13 cellular contexts compared by ENCODE assay signal in genomic region chr1:183089025-183089639, GRCh38.
A peak's percentile ranks its signal among the peaks of the same experiment; 100 is the strongest.
DNase-seq lines count a peak whose midpoint lies in the region; ATAC-seq and TF ChIP-seq lines count a peak whose summit lies in the region.
"Had no signal": no experiment of that assay in that cellular context is flagged by ENCODE, and none has a peak within 500 bp of the region (broad histone marks: within the 10 kb centered on the region; RNA-seq: fewer than 3 reads in every experiment).

No MANE protein-coding gene starts in this region.

- H3K9me3 ChIP-seq in right lobe of liver, result no peaks in the 10 kb centered on the region

- TF ChIP-seq CTCF in 22Rv1 (IDR thresholded peaks at IDR 0.05), result no peak
- no peak for TF ChIP-seq CTCF in right lobe of liver (IDR thresholded peaks at IDR 0.05)
- no peak for TF ChIP-seq CTCF in GM10248 (IDR thresholded peaks at IDR 0.05; ENCODE audit: control extremely low read depth, extremely low read depth, low read depth, missing control alignments)

- no peak for TF ChIP-seq POLR2A in right lobe of liver (IDR thresholded peaks at IDR 0.05)

- H3K9me3 Mint-ChIP-seq in activated naive CD4-positive, alpha-beta T cell treated with anti-CD3 and anti-CD28 coated beads, Interleukin-2, amount 50 U/mL, for 72 hours, result no peaks in the 10 kb centered on the region

- 71% methylated on average over 3 of the region's 3 CpGs for WGBS in right lobe of liver (ENCODE audit: insufficient coverage, low coverage, low lambda C conversion rate, missing lambda C conversion rate)

- H3K36me3 Mint-ChIP-seq in activated naive CD4-positive, alpha-beta T cell treated with anti-CD3 and anti-CD28 coated beads, Interleukin-2, amount 50 U/mL, for 72 hours, result no peaks in the 10 kb centered on the region

- H3K27ac ChIP-seq in 22Rv1, result peak overlapping the region; percentile 31
- H3K27ac ChIP-seq in right lobe of liver, result no peak overlapping the region
- H3K27ac ChIP-seq: SK-N-MC had no signal

- H3K4me1 ChIP-seq in right lobe of liver, result peaks cover 0 to 11% (median 3%) of the 10 kb centered on the region in 4 donors

- intact Hi-C loops in right lobe of liver (cut with DNase I), result no loop called here

- no peak overlapping the region for H3K4me3 ChIP-seq in right lobe of liver
- H3K4me3 ChIP-seq: SK-N-MC had no signal

- H3K36me3 ChIP-seq in right lobe of liver, result no peaks in the 10 kb centered on the region

- CTCF ChIA-PET in GM10248 (lab: Yijun Ruan, JAX), result interaction anchor here (1.2 to 1.7 kb wide), 2 partner anchors 9 to 16 kb away, joined by 3 to 5 read pairs; no protein-coding TSS in a partner anchor

- H3K27ac Mint-ChIP-seq in activated naive CD4-positive, alpha-beta T cell treated with anti-CD3 and anti-CD28 coated beads, Interleukin-2, amount 50 U/mL, for 72 hours, result no peak overlapping the region
- H3K27ac Mint-ChIP-seq: activated CD8-positive, alpha-beta T cell treated with anti-CD3 and anti-CD28 coated beads, Interleukin-2, amount 10 ng/mL, durations not matched to agents 7 days and 5 days had no signal

- POLR2A ChIA-PET in GM10248 (lab: Yijun Ruan, JAX), result no interaction called here

- H3K27me3 ChIP-seq in right lobe of liver, result no peaks in the 10 kb centered on the region

- DNase-seq in HuH-7 (ENCODE audit: low spot score) (peak; percentile 28), NCI-H510A treated with DMSO at 0.1 percent for 48 hours (lab: John Stamatoyannopoulos, UW) (peak; percentile 72), right lobe of liver (no peak), dermis blood vessel endothelial cell (no peak), GM10248 (ENCODE audit: extremely low spot score) (no peak)
- no peak for DNase-seq in activated naive CD4-positive, alpha-beta T cell treated with anti-CD3 and anti-CD28 coated beads, Interleukin-2, amount 50 U/mL, for 72 hours (ENCODE audit: low spot score in 2 of 2)
- DNase-seq: activated CD8-positive, alpha-beta T cell treated with anti-CD3 and anti-CD28 coated beads, Interleukin-2, amount 10 ng/mL, durations not matched to agents 7 days and 5 days; activated effector memory CD4-positive, alpha-beta T cell treated with anti-CD3 and anti-CD28 coated beads, Interleukin-2, amount 50 U/mL, for 16 hours; NCI-H187; stimulated activated naive CD8-positive, alpha-beta T cell treated with anti-CD3 and anti-CD28 coated beads, Interleukin-15, Interleukin-2, amounts not matched to agents 100 U/mL and 50 U/mL, for 24 hours had no signal

- peak; percentile 49 to 87 (median 60) for ATAC-seq in right lobe of liver
- no peak for ATAC-seq in activated naive CD4-positive, alpha-beta T cell treated with anti-CD3 and anti-CD28 coated beads, Interleukin-2, amount 50 U/mL, for 72 hours
- no peak for ATAC-seq in GM18873 (IDR thresholded peaks at IDR 0.05; ENCODE audit: low FRiP score, unreplicated experiment)
- ATAC-seq: activated CD8-positive, alpha-beta T cell treated with anti-CD3 and anti-CD28 coated beads, Interleukin-2, amount 10 ng/mL, durations not matched to agents 7 days and 5 days; stimulated activated naive CD8-positive, alpha-beta T cell treated with anti-CD3 and anti-CD28 coated beads, Interleukin-15, Interleukin-2, amounts not matched to agents 100 U/mL and 50 U/mL, for 24 hours had no signal

Comparison
In these comparisons a context has a peak if more than half of its experiments do, and no peak if none do; other contexts are left out.
1. DNase-seq: peak in HuH-7 (single experiment) and NCI-H510A treated with DMSO at 0.1 percent for 48 hours (single experiment); none in right lobe of liver (0 of 3), dermis blood vessel endothelial cell (single experiment), GM10248 (single experiment) and activated naive CD4-positive, alpha-beta T cell treated with anti-CD3 and anti-CD28 coated beads, Interleukin-2, amount 50 U/mL, for 72 hours (0 of 2).
2. ATAC-seq: peak in right lobe of liver (4 of 4); none in activated naive CD4-positive, alpha-beta T cell treated with anti-CD3 and anti-CD28 coated beads, Interleukin-2, amount 50 U/mL, for 72 hours (0 of 2) and GM18873 (single experiment).